ENCODE assay signal across 12 cellular contexts in genomic region chr4:176464748-176465147, GRCh38.
DNase-seq lines count a peak whose midpoint lies in the region; ATAC-seq and TF ChIP-seq lines count a peak whose summit lies in the region.
"Had no signal": no experiment of that assay in that cellular context is flagged by ENCODE, and none has a peak within 500 bp of the region (broad histone marks: within the 10 kb centered on the region; RNA-seq: fewer than 3 reads in every experiment).

No MANE protein-coding gene starts in this region.

- TF ChIP-seq POLR2A in tibial nerve (IDR thresholded peaks at IDR 0.05): no peak

- no peaks in the 10 kb centered on the region for H3K36me3 ChIP-seq in tibial nerve

- H3K27me3 ChIP-seq in tibial nerve: no peaks in the 10 kb centered on the region

- 84 to 86% methylated on average over 2 of the region's 2 CpGs for WGBS in tibial nerve, 2 donors

- no peak overlapping the region for H3K4me3 ChIP-seq in tibial nerve

- DNase-seq in NCI-H1092 (lab: John Stamatoyannopoulos, UW) (no peak), tibial nerve (ENCODE audit: low spot score in 2 of 2) (no peak), NAMALWA (ENCODE audit: low spot score) (no peak), superior temporal gyrus (ENCODE audit: extremely low spot score) (no peak)
- DNase-seq: activated naive CD8-positive, alpha-beta T cell treated with anti-CD3 and anti-CD28 coated beads for 36 hours; NCI-H226; stimulated activated naive CD8-positive, alpha-beta T cell treated with anti-CD3 and anti-CD28 coated beads, Interleukin-15, Interleukin-2, amounts not matched to agents 100 U/mL and 50 U/mL, for 24 hours had no signal

- no peak for TF ChIP-seq EP300 in tibial nerve (IDR thresholded peaks at IDR 0.05)

- ATAC-seq in GM18511 (IDR thresholded peaks at IDR 0.05; ENCODE audit: unreplicated experiment): peak; percentile 100
- peak; percentile 98 for ATAC-seq in GM19468 (IDR thresholded peaks at IDR 0.05; ENCODE audit: extremely low read depth, unreplicated experiment)
- ATAC-seq in HG02852 (IDR thresholded peaks at IDR 0.05; ENCODE audit: unreplicated experiment): peak; percentile 100
- peak; percentile 100 for ATAC-seq in HG03439 (IDR thresholded peaks at IDR 0.05; ENCODE audit: unreplicated experiment)
- ATAC-seq: HCT116; stimulated activated naive CD8-positive, alpha-beta T cell treated with anti-CD3 and anti-CD28 coated beads, Interleukin-15, Interleukin-2, amounts not matched to agents 100 U/mL and 50 U/mL, for 24 hours had no signal

- H3K9me3 ChIP-seq in tibial nerve: no peaks in the 10 kb centered on the region

- H3K4me1 ChIP-seq in tibial nerve: no peaks in the 10 kb centered on the region

- TF ChIP-seq CTCF in tibial nerve (IDR thresholded peaks at IDR 0.05): no peak

- no peak overlapping the region for H3K27ac ChIP-seq in tibial nerve
